ENCODE assay signal across 19 cellular contexts in genomic region chr5:132781029-132781428, GRCh38. TPM values are rescaled to one million over a fixed set of nuclear protein-coding genes. Genes with fewer than 3 reads are reported as not detected.
DNase-seq lines count a peak whose midpoint lies in the region; ATAC-seq and TF ChIP-seq lines count a peak whose summit lies in the region.
"Had no signal": no experiment of that assay in that cellular context is flagged by ENCODE, and none has a peak within 500 bp of the region (broad histone marks: within the 10 kb centered on the region; RNA-seq: fewer than 3 reads in every experiment).

No MANE protein-coding gene starts in this region.

- H3K4me2 ChIP-seq in SK-N-SH (no peak overlapping the region), HCT116 (ENCODE audit: low read length) (no peak overlapping the region)

- ATAC-seq in SK-N-SH treated with all-trans-retinoic acid at 6 μM for 48 hours (no peak), HCT116 (no peak), T-helper 17 cell (no peak)
- ATAC-seq: HepG2 had no signal

- RAD21 ChIA-PET in HCT116 (lab: Charles Lee; ENCODE audit: low non-redundant PET in 1 of 2, low total read pairs in 2 of 2, uncharacterized antibody in 2 of 2, unreplicated experiment in 2 of 2), result no interaction called here

- H2AFZ ChIP-seq in SK-N-SH (ENCODE audit: low read depth) (peak overlapping the region; percentile 95; the same call in 1 of the 2 replicates), HCT116 (ENCODE audit: low read depth, low read length, poor library complexity, severe bottlenecking) (peak overlapping the region; percentile 48)

- H3F3A ChIP-seq in SK-N-SH (replicated peaks; ENCODE audit: insufficient read depth), result peaks cover 5% of the 10 kb centered on the region

- DNase-seq in SK-N-SH (no peak), HCT116 (ENCODE audit: low read depth, low spot score) (no peak), T-helper 17 cell (no peak), dorsolateral prefrontal cortex (no peak), vagina (ENCODE audit: extremely low spot score in 2 of 2) (no peak), cardiac septum (ENCODE audit: low spot score) (no peak)
- DNase-seq in NK-92 treated with Interleukin-12 subunit alpha and Interleukin-12 subunit beta, amount 100 ng/mL, for 24 hours (lab: John Stamatoyannopoulos, UW), result no peak
- DNase-seq: Caco-2, DND-41, GDM1, GOT3, H9 had no signal

- H3K27me3 Mint-ChIP-seq in T-helper 17 cell, result peaks cover 43% of the 10 kb centered on the region

- POLR2A ChIA-PET in SK-N-SH (lab: Yijun Ruan, JAX) (no interaction called here), HCT116 (lab: Charles Lee) (no interaction called here)

- TF ChIP-seq CTCF in SK-N-SH (IDR thresholded peaks at IDR 0.05) (no peak), HCT116 (IDR thresholded peaks at IDR 0.05 in 2 of 3, conservative IDR thresholded peaks at IDR 0.05 in 1 of 3; ENCODE audit: borderline replicate concordance in 1 of 3, insufficient read depth in 1 of 3, low read depth in 2 of 3, low read length in 2 of 3) (no peak), dorsolateral prefrontal cortex (IDR thresholded peaks at IDR 0.05 in 54 of 56, conservative IDR thresholded peaks at IDR 0.05 in 2 of 56; ENCODE audit: low read depth in 1 of 56, partially characterized antibody in 56 of 56) (no peak), vagina (IDR thresholded peaks at IDR 0.05) (no peak)

- CTCF ChIA-PET in SK-N-SH (lab: Yijun Ruan, JAX), result interaction anchor here (0.7 kb wide), 1 partner anchor 254 kb away, joined by 3 read pairs; no protein-coding TSS in a partner anchor
- CTCF ChIA-PET in HCT116 (lab: Charles Lee), result no interaction called here

- WGBS in SK-N-SH (ENCODE audit: low lambda C conversion rate), result 86% methylated on average over 4 of the region's 4 CpGs

- intact Hi-C loops in HCT116 (cut with micrococcal nuclease) (no loop called here), dorsolateral prefrontal cortex (cut with DNase I) (loop anchor here in 1 of 2 donors (2.0 kb wide), 1 partner anchor 16 kb away; no protein-coding TSS in a partner anchor), vagina (cut with DNase I) (no loop called here), cardiac septum (cut with DNase I) (no loop called here)

- no peaks in the 10 kb centered on the region for H3K9me3 ChIP-seq in SK-N-SH
- H3K9me3 ChIP-seq in HCT116 (ENCODE audit: control insufficient read depth in 1 of 2, insufficient read depth in 1 of 2, low read depth in 1 of 2, low read length in 2 of 2), result no peaks in the 10 kb centered on the region
- no peaks in the 10 kb centered on the region for H3K9me3 ChIP-seq in T-helper 17 cell (ENCODE audit: control insufficient read depth, low read length, poor library complexity, severe bottlenecking)
- H3K9me3 ChIP-seq in vagina, result no peaks in the 10 kb centered on the region
- H3K9me3 ChIP-seq: Caco-2 had no signal

- H3K9ac ChIP-seq in SK-N-SH (no peak overlapping the region), HCT116 (ENCODE audit: low read length) (no peak overlapping the region)

- H3K79me2 ChIP-seq in SK-N-SH (ENCODE audit: insufficient read depth) (peaks cover 8% of the 10 kb centered on the region), HCT116 (ENCODE audit: insufficient read depth, low read length) (peaks cover 3% of the 10 kb centered on the region; the same call in 1 of the 2 replicates)

- H3K4me3 ChIP-seq in SK-N-SH (ENCODE audit: low read depth in 2 of 2, low read length in 1 of 2), result no peak overlapping the region
- H3K4me3 ChIP-seq in HCT116 (replicated peaks in 1 of 2; ENCODE audit: low read depth in 1 of 2, low read length in 2 of 2), result no peak overlapping the region
- no peak overlapping the region for H3K4me3 ChIP-seq in dorsolateral prefrontal cortex
- no peak overlapping the region for H3K4me3 ChIP-seq in vagina

- no peak overlapping the region for H3K27ac Mint-ChIP-seq in T-helper 17 cell
- H3K27ac Mint-ChIP-seq: CD14-positive monocyte; CD8-positive, alpha-beta memory T cell; H9 had no signal

- no peaks in the 10 kb centered on the region for H3K36me3 Mint-ChIP-seq in T-helper 17 cell (ENCODE audit: low read depth)
- H3K36me3 Mint-ChIP-seq: CD8-positive, alpha-beta memory T cell had no signal

- H4K20me1 ChIP-seq in SK-N-SH (ENCODE audit: insufficient read depth) (no peaks in the 10 kb centered on the region), HCT116 (ENCODE audit: insufficient read depth) (no peaks in the 10 kb centered on the region)

- TF ChIP-seq RAD21 in SK-N-SH (IDR thresholded peaks at IDR 0.05; ENCODE audit: low read length) (no peak), HCT116 (IDR thresholded peaks at IDR 0.05; ENCODE audit: low read depth) (no peak)

- H3K27me3 ChIP-seq in SK-N-SH (ENCODE audit: insufficient read depth) (no peaks in the 10 kb centered on the region), HCT116 (ENCODE audit: insufficient read depth, low read length) (no peaks in the 10 kb centered on the region), dorsolateral prefrontal cortex (no peaks in the 10 kb centered on the region), vagina (no peaks in the 10 kb centered on the region)

- H3K4me1 ChIP-seq in SK-N-SH (ENCODE audit: control insufficient read depth in 1 of 2, insufficient read depth in 2 of 2, low read depth in 1 of 2, low read length in 1 of 2), result peaks cover 8 to 18% of the 10 kb centered on the region in 2 experiments; a peak in 2 of 4 replicates
- H3K4me1 ChIP-seq in HCT116 (ENCODE audit: control insufficient read depth in 1 of 2, insufficient read depth in 2 of 2, low read length in 2 of 2), result peaks cover 0 to 17% of the 10 kb centered on the region in 2 experiments
- H3K4me1 ChIP-seq in vagina, result peaks cover 15% of the 10 kb centered on the region

- TF ChIP-seq POLR2A in HCT116 (IDR thresholded peaks at IDR 0.05; ENCODE audit: borderline replicate concordance, extremely low read depth, insufficient read depth, insufficient read length), result no peak
- TF ChIP-seq POLR2A in vagina (IDR thresholded peaks at IDR 0.05), result no peak

- H3K36me3 ChIP-seq in SK-N-SH (replicated peaks in 1 of 2; ENCODE audit: control insufficient read depth in 1 of 2, insufficient read depth in 2 of 2, low read length in 1 of 2) (no peaks in the 10 kb centered on the region), HCT116 (ENCODE audit: control insufficient read depth in 1 of 2, insufficient read depth in 2 of 2, low read length in 2 of 2) (no peaks in the 10 kb centered on the region), vagina (no peaks in the 10 kb centered on the region)

- H3K9me2 ChIP-seq in SK-N-SH (no peaks in the 10 kb centered on the region), HCT116 (ENCODE audit: insufficient read depth) (no peaks in the 10 kb centered on the region)

- no peak overlapping the region for H3K27ac ChIP-seq in SK-N-SH (ENCODE audit: low read depth in 2 of 2, low read length in 1 of 2)
- no peak overlapping the region for H3K27ac ChIP-seq in HCT116 (ENCODE audit: low read depth, low read length)
- peak overlapping the region in 33 of 59 donors; percentile 5 to 100 (median 99) for H3K27ac ChIP-seq in dorsolateral prefrontal cortex
- H3K27ac ChIP-seq in vagina, result no peak overlapping the region
- H3K27ac ChIP-seq: 22Rv1 had no signal

- H3K4me1 Mint-ChIP-seq in T-helper 17 cell, result peaks cover 28% of the 10 kb centered on the region

- BruUV-seq in HCT116 (replicated peaks; lab: Mats Ljungman, UMichigan), result no TSS peak

- peak overlapping the region; percentile 25 for H3K4me3 Mint-ChIP-seq in T-helper 17 cell
- H3K4me3 Mint-ChIP-seq: H9 had no signal

- no peak for TF ChIP-seq EP300 in SK-N-SH (IDR thresholded peaks at IDR 0.05; ENCODE audit: borderline replicate concordance in 1 of 2, low read depth in 1 of 2, low read length in 1 of 2)

TF ChIP-seq in SK-N-SH treated with all-trans-retinoic acid at 6 μM for 48 hours, 23 proteins besides CTCF, POLR2A, EP300 and RAD21 (continues in another document):
- no peak for TF ChIP-seq ZNF565 (CRISPR knock-in tag; conservative IDR thresholded peaks at IDR 0.05; ENCODE audit: low read depth)

RNA-seq across cellular contexts. Expression of gene SEPTIN8, which starts 4.0 kb away (rescaled TPM):
- polyA plus RNA-seq in SK-N-SH (2012; rRNA removed), result 54.9 and 57.6 TPM in 2 replicates
- polyA plus RNA-seq in SK-N-SH (2012; cell fraction: cytosol; rRNA removed), result 39.8 and 45.4 TPM in 2 replicates
- 106 and 142 TPM in 2 replicates for polyA plus RNA-seq in SK-N-SH (2012; cell fraction: nucleus; rRNA removed)
- total RNA-seq in HCT116 (2021; ENCODE audit: unreplicated experiment) (34.6 TPM), T-helper 17 cell (1 to 10 TPM; 8.0 to 8.8 TPM), dorsolateral prefrontal cortex (100 to 1,000 TPM; 221 to 622 (median 319) TPM), vagina (52.8 TPM), cardiac septum (45.2 TPM)
- 33.0 and 35.8 TPM in 2 replicates for polyA plus RNA-seq in HCT116 (2012)

RNA-seq across cellular contexts. Expression of gene SOWAHA, which starts 32.1 kb away (rescaled TPM):
- polyA plus RNA-seq in SK-N-SH (2012; rRNA removed), result 0.23 and 0.30 TPM in 2 replicates
- 0.22 and 0.25 TPM in 2 replicates for polyA plus RNA-seq in SK-N-SH (2012; cell fraction: cytosol; rRNA removed)
- polyA plus RNA-seq in SK-N-SH (2012; cell fraction: nucleus; rRNA removed), result 0.11 and 0.14 TPM in 2 replicates
- 0.39 TPM for total RNA-seq in HCT116 (2021; ENCODE audit: unreplicated experiment)
- polyA plus RNA-seq in HCT116 (2012), result 0.07 and 0.18 TPM in 2 replicates
- total RNA-seq in T-helper 17 cell, result not detected
- total RNA-seq in dorsolateral prefrontal cortex, result 100 to 1,000 TPM in 3 of 120 experiments, 10 to 100 TPM in 117; 15.4 to 106 (median 48.7) TPM
- not detected for total RNA-seq in vagina
- total RNA-seq in cardiac septum, result 0.08 TPM
- total RNA-seq: A673 had no signal
- polyA plus RNA-seq: BJ; CD14-positive monocyte; CD8-positive, alpha-beta memory T cell had no signal

RNA-seq across cellular contexts. Expression of gene CCNI2, which starts 33.8 kb away (rescaled TPM):
- polyA plus RNA-seq in SK-N-SH (2012; rRNA removed), result 0.05 and 0.34 TPM in 2 replicates
- polyA plus RNA-seq in SK-N-SH (2012; cell fraction: cytosol; rRNA removed), result 0.06 and 0.16 TPM in 2 replicates
- polyA plus RNA-seq in SK-N-SH (2012; cell fraction: nucleus; rRNA removed), result 0.41 and 0.56 TPM in 2 replicates
- 1.4 TPM for total RNA-seq in HCT116 (2021; ENCODE audit: unreplicated experiment)
- 1.5 and 2.1 TPM in 2 replicates for polyA plus RNA-seq in HCT116 (2012)
- total RNA-seq in T-helper 17 cell, result 10 to 100 TPM in 1 of 2 donors, 1 to 10 TPM in 1; 8.7 to 13.7 TPM
- 1 to 10 TPM in 83 of 120 experiments, under 1 TPM in 36, not detected in 1; 0.26 to 4.5 (median 1.5) TPM for total RNA-seq in dorsolateral prefrontal cortex
- not detected for total RNA-seq in vagina
- not detected for total RNA-seq in cardiac septum
- total RNA-seq: A673, HepG2 had no signal
- polyA plus RNA-seq: BJ, HepG2 had no signal

RNA-seq across cellular contexts. Expression of gene KIF3A, which starts 43.7 kb away (rescaled TPM):
- polyA plus RNA-seq in SK-N-SH (2012; rRNA removed), result 5.1 and 5.2 TPM in 2 replicates
- 6.2 and 9.3 TPM in 2 replicates for polyA plus RNA-seq in SK-N-SH (2012; cell fraction: cytosol; rRNA removed)
- polyA plus RNA-seq in SK-N-SH (2012; cell fraction: nucleus; rRNA removed), result 7.2 and 11.8 TPM in 2 replicates
- total RNA-seq in HCT116 (2021; ENCODE audit: unreplicated experiment), result 12.7 TPM
- polyA plus RNA-seq in HCT116 (2012), result 2.3 and 3.1 TPM in 2 replicates
- total RNA-seq in T-helper 17 cell, result 10 to 100 TPM; 12.6 to 17.9 TPM
- 100 to 1,000 TPM in 95 of 120 experiments, 10 to 100 TPM in 25; 58.5 to 177 (median 126) TPM for total RNA-seq in dorsolateral prefrontal cortex
- total RNA-seq in vagina, result 20.6 TPM
- total RNA-seq in cardiac septum, result 10.9 TPM

RNA-seq across cellular contexts. Expression of gene SHROOM1, which starts 49.4 kb away (rescaled TPM):
- polyA plus RNA-seq in SK-N-SH (2012; rRNA removed), result 3.8 and 4.8 TPM in 2 replicates
- polyA plus RNA-seq in SK-N-SH (2012; cell fraction: cytosol; rRNA removed), result 1.5 and 2.9 TPM in 2 replicates
- polyA plus RNA-seq in SK-N-SH (2012; cell fraction: nucleus; rRNA removed), result 11.3 and 13.4 TPM in 2 replicates
- 9.5 TPM for total RNA-seq in HCT116 (2021; ENCODE audit: unreplicated experiment)
- polyA plus RNA-seq in HCT116 (2012), result 5.0 and 5.6 TPM in 2 replicates
- total RNA-seq in T-helper 17 cell, result under 1 TPM in 1 of 2 donors, not detected in 1; 0.20 TPM
- total RNA-seq in dorsolateral prefrontal cortex, result 10 to 100 TPM; 14.1 to 91.8 (median 29.3) TPM
- 17.7 TPM for total RNA-seq in vagina
- 4.7 TPM for total RNA-seq in cardiac septum
- polyA plus RNA-seq: CD8-positive, alpha-beta memory T cell had no signal

Comparison
In these comparisons a context has a peak if more than half of its experiments do, and no peak if none do; other contexts are left out.
1. H3K27ac ChIP-seq: peak in dorsolateral prefrontal cortex (33 of 59); none in SK-N-SH (0 of 2), HCT116 (single experiment) and vagina (single experiment).
2. RNA of gene SOWAHA, which starts 32.1 kb away (total RNA-seq): 15.4 to 106 TPM in dorsolateral prefrontal cortex; 0.39 TPM in HCT116 (single experiment), 0.08 TPM in cardiac septum (single experiment), not detected in T-helper 17 cell and not detected in vagina (single experiment); every median in the first group is over 10 times any median in the second.